8 cellular contexts compared by ENCODE assay signal in the genomic region with DNA sequence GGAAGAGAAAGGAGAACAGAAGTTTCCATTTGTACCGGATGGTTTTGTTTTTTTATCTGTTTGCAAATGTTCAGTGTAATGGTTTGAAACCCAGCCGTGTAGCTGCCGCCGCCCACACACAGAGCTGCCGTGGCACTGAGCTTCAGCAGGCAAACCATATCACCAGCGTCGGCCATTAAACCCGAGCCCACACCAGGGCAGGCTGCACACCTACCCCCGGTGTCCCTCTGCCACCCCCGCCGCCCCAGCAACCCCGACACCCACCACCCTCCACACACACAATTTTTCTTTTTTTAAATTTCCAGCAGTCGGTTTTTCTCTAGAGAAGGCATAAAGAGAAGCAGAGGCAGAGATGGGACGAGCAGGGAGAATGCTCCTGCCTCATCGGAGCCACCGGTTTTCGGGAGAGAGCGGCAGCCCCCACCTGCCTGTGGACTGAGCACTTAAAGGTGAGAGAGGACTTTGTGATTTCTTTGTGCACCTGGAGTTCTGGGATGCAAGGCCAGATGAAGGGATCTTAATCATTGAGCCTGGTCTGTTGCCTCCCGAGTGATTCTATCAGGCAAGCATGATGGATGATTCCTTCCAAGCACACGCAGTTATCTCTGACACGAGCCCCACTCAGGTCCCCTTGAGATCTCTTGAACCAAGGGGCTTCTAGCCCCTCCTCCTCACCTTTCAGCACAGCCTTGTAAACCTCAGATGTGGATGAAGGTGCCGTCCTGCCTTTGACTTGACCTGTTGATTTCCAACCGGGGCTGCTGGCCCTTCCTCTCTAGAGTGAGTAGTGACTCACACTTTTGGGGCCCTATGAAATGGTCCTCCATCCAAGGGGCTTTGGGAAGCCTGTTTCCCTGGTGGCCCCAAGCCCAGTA. TPM values are rescaled to one million over a fixed set of nuclear protein-coding genes. Genes with fewer than 3 reads are reported as not detected.
DNase-seq lines count a peak whose midpoint lies in the region; ATAC-seq and TF ChIP-seq lines count a peak whose summit lies in the region.

No MANE protein-coding gene starts in this region.

- peaks cover 0 to 12% (median 0%) of the 10 kb centered on the region in 4 donors for H3K4me1 ChIP-seq in transverse colon
- H3K4me1 ChIP-seq in GM23338 (ENCODE audit: insufficient read depth), result no peaks in the 10 kb centered on the region

- H3K27ac Mint-ChIP-seq in GM23338, result no peak overlapping the region

- TF ChIP-seq POLR2A in transverse colon (IDR thresholded peaks at IDR 0.05), result no peak

- no peaks in the 10 kb centered on the region for H3K4me1 Mint-ChIP-seq in GM23338

- no peaks in the 10 kb centered on the region for H4K20me1 ChIP-seq in GM23338 (replicated peaks; ENCODE audit: insufficient read depth)

- H3K79me2 ChIP-seq in GM23338 (replicated peaks; ENCODE audit: insufficient read depth), result no peaks in the 10 kb centered on the region

- H3K9me3 Mint-ChIP-seq in GM23338, result no peaks in the 10 kb centered on the region; the same call in 2 of the 3 replicates

- TF ChIP-seq CTCF in transverse colon (IDR thresholded peaks at IDR 0.05) (no peak), GM23338 (conservative IDR thresholded peaks at IDR 0.05; ENCODE audit: low read depth in 2 of 2) (no peak)

- H3K9me3 ChIP-seq in transverse colon, result no peaks in the 10 kb centered on the region

- H3K27me3 ChIP-seq in transverse colon, result no peaks in the 10 kb centered on the region
- no peaks in the 10 kb centered on the region for H3K27me3 ChIP-seq in GM23338 (ENCODE audit: insufficient read depth)

- no peaks in the 10 kb centered on the region for H3K36me3 Mint-ChIP-seq in GM23338 (ENCODE audit: low read depth)

- intact Hi-C loops in transverse colon (cut with DNase I; ENCODE audit: low total_unique reads), result no loop called here

- ATAC-seq in GM23338 (no peak), HG02884 (IDR thresholded peaks at IDR 0.05; ENCODE audit: unreplicated experiment) (no peak)

- H3K36me3 ChIP-seq in transverse colon (no peaks in the 10 kb centered on the region), GM23338 (ENCODE audit: insufficient read depth) (no peaks in the 10 kb centered on the region)

- H2AFZ ChIP-seq in GM23338, result no peak overlapping the region

- H3K9me2 ChIP-seq in GM23338 (ENCODE audit: insufficient read depth), result peaks cover 7% of the 10 kb centered on the region; the same call in 1 of the 2 replicates

- peak; percentile 69 for DNase-seq in activated CD4-positive, alpha-beta T cell treated with anti-CD3 and anti-CD28 coated beads, Interleukin-2, amount 50 U/mL, for 1 hour
- DNase-seq in central memory CD4-positive, alpha-beta T cell, result peak; percentile 56
- peak; percentile 54 to 61 for DNase-seq in stimulated activated CD4-positive, alpha-beta T cell treated with anti-CD3 and anti-CD28 coated beads, Interleukin-12 subunit alpha, Interleukin-12 subunit beta, amount 100 ng/mL, for 24 hours (ENCODE audit: low read depth in 2 of 2)
- DNase-seq in transverse colon, result no peak
- DNase-seq in effector CD4-positive, alpha-beta T cell, result no peak
- no peak for DNase-seq in GM23338 (ENCODE audit: low spot score)
- DNase-seq in EL, result no peak

- no peak overlapping the region for H3K4me3 Mint-ChIP-seq in GM23338

- in situ Hi-C loops in transverse colon (cut with MboI; ENCODE audit: low pct_ligation_motif_present in 1 of 4, low pct_unique_long_range_greater_than_20kb in 1 of 4, low sequenced_read_pairs in 3 of 4), result no loop called here

- TF ChIP-seq EP300 in transverse colon (IDR thresholded peaks at IDR 0.05; ENCODE audit: low read depth), result no peak

- H3K4me3 ChIP-seq in transverse colon (peak overlapping the region in 1 of 4 donors; percentile 2), GM23338 (no peak overlapping the region)

- H3K27ac ChIP-seq in transverse colon (peak overlapping the region; percentile 4 to 49 (median 28)), GM23338 (ENCODE audit: low read depth) (no peak overlapping the region)

- peaks cover 9% of the 10 kb centered on the region for H3K27me3 Mint-ChIP-seq in GM23338 (ENCODE audit: insufficient read depth, low read depth, poor library complexity)

- H3K4me2 ChIP-seq in GM23338, result no peak overlapping the region

- 75 to 77% methylated on average over 9 to 23 of the region's 23 CpGs for WGBS in transverse colon (ENCODE audit: low coverage in 1 of 2), 2 donors

- H3F3A ChIP-seq in GM23338 (replicated peaks; ENCODE audit: low read depth), result no peaks in the 10 kb centered on the region

TF ChIP-seq in GM23338, 12 proteins besides CTCF, POLR2A, EP300 and RAD21:
- TF ChIP-seq ZNF331 (CRISPR knock-in tag; IDR thresholded peaks at IDR 0.05; ENCODE audit: low read depth) (no peak), ZNF114 (CRISPR knock-in tag; IDR thresholded peaks at IDR 0.05) (no peak), POLR2AphosphoS5 (IDR thresholded peaks at IDR 0.05; ENCODE audit: low read depth) (no peak), EZH2 (IDR thresholded peaks at IDR 0.05; ENCODE audit: low read depth, unreplicated experiment) (no peak), ZNF462 (CRISPR knock-in tag; IDR thresholded peaks at IDR 0.05) (no peak), EZH2phosphoT487 (IDR thresholded peaks at IDR 0.05; ENCODE audit: unreplicated experiment) (no peak)

RNA-seq across cellular contexts. Expression of gene ZNF831, which starts 17.5 kb away (rescaled TPM):
- 1 to 10 TPM in 2 of 4 donors, under 1 TPM in 2; 0.20 to 3.8 (median 2.3) TPM for total RNA-seq in transverse colon
- not detected in 2 replicates for total RNA-seq in GM23338 (2014; rRNA removed; shearing (Covaris generic))
- not detected in 2 replicates for polyA plus RNA-seq in GM23338 (2016; fragmentation: Nextera tagmentation; extraction: Ambion mirVana)

Comparison
In these comparisons a context has a peak if more than half of its experiments do, and no peak if none do; other contexts are left out.
1. DNase-seq: peak in activated CD4-positive, alpha-beta T cell treated with anti-CD3 and anti-CD28 coated beads, Interleukin-2, amount 50 U/mL, for 1 hour (single experiment), central memory CD4-positive, alpha-beta T cell (single experiment) and stimulated activated CD4-positive, alpha-beta T cell treated with anti-CD3 and anti-CD28 coated beads, Interleukin-12 subunit alpha, Interleukin-12 subunit beta, amount 100 ng/mL, for 24 hours (2 of 2); none in transverse colon (single experiment), effector CD4-positive, alpha-beta T cell (single experiment), GM23338 (single experiment) and EL (single experiment).